ENCODE assay signal across 12 cellular contexts in genomic region chr2:70984228-70984575, GRCh38. TPM values are rescaled to one million over a fixed set of nuclear protein-coding genes. Genes with fewer than 3 reads are reported as not detected.
DNase-seq lines count a peak whose midpoint lies in the region; ATAC-seq and TF ChIP-seq lines count a peak whose summit lies in the region.
"Had no signal": no experiment of that assay in that cellular context is flagged by ENCODE, and none has a peak within 500 bp of the region (broad histone marks: within the 10 kb centered on the region; RNA-seq: fewer than 3 reads in every experiment).

No MANE protein-coding gene starts in this region.

- H4K20me1 ChIP-seq in Karpas-422 (ENCODE audit: insufficient read depth, low read depth, low read length) (no peaks in the 10 kb centered on the region), osteoblast (ENCODE audit: insufficient read depth, low read length) (peaks cover 4% of the 10 kb centered on the region), hepatocyte (ENCODE audit: insufficient read depth, poor library complexity, severe bottlenecking) (no peaks in the 10 kb centered on the region)

- H3K27me3 Mint-ChIP-seq in activated CD8-positive, alpha-beta T cell treated with anti-CD3 and anti-CD28 coated beads, Interleukin-2, amount 10 ng/mL, durations not matched to agents 7 days and 5 days (ENCODE audit: low read depth), result no peaks in the 10 kb centered on the region
- no peaks in the 10 kb centered on the region for H3K27me3 Mint-ChIP-seq in activated CD8-positive, alpha-beta T cell treated with anti-CD3 and anti-CD28 coated beads for 36 hours
- no peaks in the 10 kb centered on the region for H3K27me3 Mint-ChIP-seq in central memory CD8-positive, alpha-beta T cell
- H3K27me3 Mint-ChIP-seq: IgD-negative memory B cell had no signal

- intact Hi-C loops in activated CD8-positive, alpha-beta T cell treated with anti-CD3 and anti-CD28 coated beads for 36 hours (cut with micrococcal nuclease), result no loop called here

- H3K27me3 ChIP-seq in Karpas-422 (ENCODE audit: low read length) (no peaks in the 10 kb centered on the region), osteoblast (ENCODE audit: insufficient read depth, low read length) (no peaks in the 10 kb centered on the region), hepatocyte (no peaks in the 10 kb centered on the region)

- H3K27ac ChIP-seq in Karpas-422 (ENCODE audit: low read length), result no peak overlapping the region
- H3K27ac ChIP-seq in osteoblast (ENCODE audit: low read depth, low read length), result no peak overlapping the region
- no peak overlapping the region for H3K27ac ChIP-seq in hepatocyte
- H3K27ac ChIP-seq: A549, PC-9 had no signal

- TF ChIP-seq CTCF in activated CD8-positive, alpha-beta T cell treated with anti-CD3 and anti-CD28 coated beads for 36 hours (IDR thresholded peaks at IDR 0.05), result no peak
- TF ChIP-seq CTCF in osteoblast (IDR thresholded peaks at IDR 0.05; ENCODE audit: extremely low read depth, low read depth, low read length), result no peak
- TF ChIP-seq CTCF in hepatocyte (IDR thresholded peaks at IDR 0.05; ENCODE audit: poor library complexity), result no peak

- H3K4me2 ChIP-seq in Karpas-422 (ENCODE audit: low read depth, low read length, poor library complexity, severe bottlenecking) (no peak overlapping the region), osteoblast (ENCODE audit: insufficient read depth, low read length) (no peak overlapping the region), hepatocyte (no peak overlapping the region)
- H3K4me2 ChIP-seq: A549, PC-9 had no signal

- no peaks in the 10 kb centered on the region for H3K9me3 Mint-ChIP-seq in activated CD8-positive, alpha-beta T cell treated with anti-CD3 and anti-CD28 coated beads, Interleukin-2, amount 10 ng/mL, durations not matched to agents 7 days and 5 days (ENCODE audit: insufficient read depth)
- no peaks in the 10 kb centered on the region for H3K9me3 Mint-ChIP-seq in activated CD8-positive, alpha-beta T cell treated with anti-CD3 and anti-CD28 coated beads for 36 hours
- no peaks in the 10 kb centered on the region for H3K9me3 Mint-ChIP-seq in central memory CD8-positive, alpha-beta T cell
- H3K9me3 Mint-ChIP-seq: IgD-negative memory B cell had no signal

- CTCF ChIA-PET in activated CD8-positive, alpha-beta T cell treated with anti-CD3 and anti-CD28 coated beads, Interleukin-2, amount 10 ng/mL, durations not matched to agents 7 days and 5 days (lab: Charles Lee), result interaction anchor here (0.7 to 5.4 kb wide), 25 partner anchors 9 to 304 kb away, joined by 3 to 60 read pairs (median 4); partner anchors contain the start of genes NAGK and TEX261
- CTCF ChIA-PET in activated CD8-positive, alpha-beta T cell treated with anti-CD3 and anti-CD28 coated beads for 36 hours (lab: Charles Lee), result interaction anchor here (0.8 to 6.0 kb wide), 12 partner anchors 9 to 126 kb away, joined by 3 to 60 read pairs (median 6); no protein-coding TSS in a partner anchor

- DNase-seq in activated CD8-positive, alpha-beta T cell treated with anti-CD3 and anti-CD28 coated beads, Interleukin-2, amount 10 ng/mL, durations not matched to agents 7 days and 5 days, result no peak
- no peak for DNase-seq in activated CD8-positive, alpha-beta T cell treated with anti-CD3 and anti-CD28 coated beads for 36 hours
- DNase-seq in Karpas-422, result no peak
- no peak for DNase-seq in central memory CD8-positive, alpha-beta T cell (ENCODE audit: low spot score in 2 of 2)
- peak; percentile 10 for DNase-seq in osteoblast (ENCODE audit: insufficient read length, low spot score, missing footprints)
- DNase-seq in hepatocyte (ENCODE audit: low spot score), result no peak
- DNase-seq in medulla oblongata (ENCODE audit: extremely low spot score), result no peak
- DNase-seq in left lobe of liver (ENCODE audit: low spot score), result no peak
- DNase-seq: NCI-H1105 had no signal

- 100% methylated on average over 3 of the region's 3 CpGs for WGBS in hepatocyte (ENCODE audit: low lambda C conversion rate, missing lambda C conversion rate)

- peak overlapping the region; percentile 61 for H3K27ac Mint-ChIP-seq in activated CD8-positive, alpha-beta T cell treated with anti-CD3 and anti-CD28 coated beads, Interleukin-2, amount 10 ng/mL, durations not matched to agents 7 days and 5 days
- H3K27ac Mint-ChIP-seq in activated CD8-positive, alpha-beta T cell treated with anti-CD3 and anti-CD28 coated beads for 36 hours, result no peak overlapping the region
- no peak overlapping the region for H3K27ac Mint-ChIP-seq in central memory CD8-positive, alpha-beta T cell (ENCODE audit: low read depth)

- H3K79me2 ChIP-seq in Karpas-422 (ENCODE audit: low read length) (no peaks in the 10 kb centered on the region), osteoblast (ENCODE audit: insufficient read depth, low read length) (no peaks in the 10 kb centered on the region), hepatocyte (no peaks in the 10 kb centered on the region)

- no peak for ATAC-seq in activated CD8-positive, alpha-beta T cell treated with anti-CD3 and anti-CD28 coated beads, Interleukin-2, amount 10 ng/mL, durations not matched to agents 7 days and 5 days
- ATAC-seq in activated CD8-positive, alpha-beta T cell treated with anti-CD3 and anti-CD28 coated beads for 36 hours, result no peak
- ATAC-seq in central memory CD8-positive, alpha-beta T cell (replicated peaks; ENCODE audit: extremely low read depth, poor library complexity, severe bottlenecking), result no peak
- no peak for ATAC-seq in left lobe of liver

- POLR2A ChIA-PET in activated CD8-positive, alpha-beta T cell treated with anti-CD3 and anti-CD28 coated beads, Interleukin-2, amount 10 ng/mL, durations not matched to agents 7 days and 5 days (lab: Charles Lee), result interaction anchor here (1.4 kb wide), 1 partner anchor 21 kb away, joined by 3 read pairs; no protein-coding TSS in a partner anchor
- POLR2A ChIA-PET in activated CD8-positive, alpha-beta T cell treated with anti-CD3 and anti-CD28 coated beads for 36 hours (lab: Charles Lee), result interaction anchor here (0.5 to 1.9 kb wide), 4 partner anchors 9 to 147 kb away, joined by 3 to 5 read pairs (median 4); no protein-coding TSS in a partner anchor

- peaks cover 33% of the 10 kb centered on the region for H3K36me3 Mint-ChIP-seq in activated CD8-positive, alpha-beta T cell treated with anti-CD3 and anti-CD28 coated beads, Interleukin-2, amount 10 ng/mL, durations not matched to agents 7 days and 5 days (ENCODE audit: low read depth)
- H3K36me3 Mint-ChIP-seq in activated CD8-positive, alpha-beta T cell treated with anti-CD3 and anti-CD28 coated beads for 36 hours (ENCODE audit: low read depth), result peaks cover 27% of the 10 kb centered on the region
- peaks cover 17% of the 10 kb centered on the region for H3K36me3 Mint-ChIP-seq in central memory CD8-positive, alpha-beta T cell (ENCODE audit: insufficient read depth)

- H3K4me3 Mint-ChIP-seq in activated CD8-positive, alpha-beta T cell treated with anti-CD3 and anti-CD28 coated beads, Interleukin-2, amount 10 ng/mL, durations not matched to agents 7 days and 5 days, result peak overlapping the region; percentile 30
- no peak overlapping the region for H3K4me3 Mint-ChIP-seq in activated CD8-positive, alpha-beta T cell treated with anti-CD3 and anti-CD28 coated beads for 36 hours
- peak overlapping the region; percentile 16 for H3K4me3 Mint-ChIP-seq in central memory CD8-positive, alpha-beta T cell

- H2AFZ ChIP-seq in Karpas-422 (ENCODE audit: low read length) (no peak overlapping the region), osteoblast (ENCODE audit: low read length) (no peak overlapping the region), hepatocyte (no peak overlapping the region)
- H2AFZ ChIP-seq: PC-9 had no signal

- H3K4me1 ChIP-seq in Karpas-422 (ENCODE audit: low read length) (peaks cover 6% of the 10 kb centered on the region; the same call in 1 of the 2 replicates), osteoblast (ENCODE audit: insufficient read depth, low read length) (no peaks in the 10 kb centered on the region), hepatocyte (ENCODE audit: insufficient read depth) (no peaks in the 10 kb centered on the region)
- H3K4me1 ChIP-seq: A549 had no signal

- H3K36me3 ChIP-seq in Karpas-422 (ENCODE audit: insufficient read depth, low read length) (peaks cover 23% of the 10 kb centered on the region), osteoblast (ENCODE audit: insufficient read depth, low read length) (peaks cover 32% of the 10 kb centered on the region), hepatocyte (replicated peaks; ENCODE audit: insufficient read depth, low read depth) (no peaks in the 10 kb centered on the region)

- H3K4me1 Mint-ChIP-seq in activated CD8-positive, alpha-beta T cell treated with anti-CD3 and anti-CD28 coated beads, Interleukin-2, amount 10 ng/mL, durations not matched to agents 7 days and 5 days (ENCODE audit: low read depth), result peaks cover 24% of the 10 kb centered on the region
- peaks cover 10% of the 10 kb centered on the region for H3K4me1 Mint-ChIP-seq in activated CD8-positive, alpha-beta T cell treated with anti-CD3 and anti-CD28 coated beads for 36 hours (ENCODE audit: low read depth)
- H3K4me1 Mint-ChIP-seq in central memory CD8-positive, alpha-beta T cell, result no peaks in the 10 kb centered on the region

- peak overlapping the region; percentile 42; the same call in 1 of the 2 replicates for H3K9ac ChIP-seq in Karpas-422 (ENCODE audit: low read length)

- H3K9me2 ChIP-seq in Karpas-422 (replicated peaks; ENCODE audit: insufficient read depth, low read length), result no peaks in the 10 kb centered on the region
- no peaks in the 10 kb centered on the region for H3K9me2 ChIP-seq in hepatocyte (replicated peaks; ENCODE audit: insufficient read depth)

- H3K9me3 ChIP-seq in Karpas-422 (ENCODE audit: low read length), result no peaks in the 10 kb centered on the region
- no peaks in the 10 kb centered on the region for H3K9me3 ChIP-seq in osteoblast (ENCODE audit: low read depth, low read length)
- H3K9me3 ChIP-seq in hepatocyte (ENCODE audit: low read depth), result no peaks in the 10 kb centered on the region
- H3K9me3 ChIP-seq: A549 had no signal

- no peak overlapping the region for H3K4me3 ChIP-seq in Karpas-422 (ENCODE audit: low read length)
- H3K4me3 ChIP-seq in osteoblast (ENCODE audit: insufficient read depth, low read length), result no peak overlapping the region
- no peak overlapping the region for H3K4me3 ChIP-seq in hepatocyte
- H3K4me3 ChIP-seq: A549, PC-9 had no signal

RNA-seq across cellular contexts. Expression of gene ANKRD53, which starts 5.8 kb away (rescaled TPM):
- not detected for total RNA-seq in activated CD8-positive, alpha-beta T cell treated with anti-CD3 and anti-CD28 coated beads, Interleukin-2, amount 10 ng/mL, durations not matched to agents 7 days and 5 days
- total RNA-seq in activated CD8-positive, alpha-beta T cell treated with anti-CD3 and anti-CD28 coated beads for 36 hours, result not detected
- 0.14 TPM in 1 of 2 replicates, not detected in the other for total RNA-seq in Karpas-422 (2014; rRNA removed; shearing (Covaris generic); ENCODE audit: low replicate concordance)
- total RNA-seq in osteoblast (0.88 and 1.1 TPM in 2 replicates), hepatocyte (0.48 and 0.97 TPM in 2 replicates), left lobe of liver (0.35 TPM)
- polyA plus RNA-seq in hepatocyte, result 3.4 and 4.7 TPM in 2 replicates
- total RNA-seq: PC-9 had no signal
- polyA plus RNA-seq: A549, IgD-negative memory B cell had no signal

RNA-seq across cellular contexts. Expression of gene TEX261, which starts 10.5 kb away (rescaled TPM):
- total RNA-seq in activated CD8-positive, alpha-beta T cell treated with anti-CD3 and anti-CD28 coated beads, Interleukin-2, amount 10 ng/mL, durations not matched to agents 7 days and 5 days, result 10 to 100 TPM; 55.9 to 59.4 TPM
- 10 to 100 TPM; 38.8 to 39.9 TPM for total RNA-seq in activated CD8-positive, alpha-beta T cell treated with anti-CD3 and anti-CD28 coated beads for 36 hours
- total RNA-seq in Karpas-422 (2014; rRNA removed; shearing (Covaris generic); ENCODE audit: low replicate concordance), result 62.8 and 69.2 TPM in 2 replicates
- total RNA-seq in osteoblast, result 30.0 and 36.8 TPM in 2 replicates
- total RNA-seq in hepatocyte, result 62.6 and 81.0 TPM in 2 replicates
- 39.5 and 41.5 TPM in 2 replicates for polyA plus RNA-seq in hepatocyte
- total RNA-seq in left lobe of liver, result 36.4 TPM

RNA-seq across cellular contexts. Expression of gene ATP6V1B1, which starts 48.5 kb away (rescaled TPM):
- not detected for total RNA-seq in activated CD8-positive, alpha-beta T cell treated with anti-CD3 and anti-CD28 coated beads, Interleukin-2, amount 10 ng/mL, durations not matched to agents 7 days and 5 days
- total RNA-seq in activated CD8-positive, alpha-beta T cell treated with anti-CD3 and anti-CD28 coated beads for 36 hours, result not detected
- total RNA-seq in Karpas-422 (2014; rRNA removed; shearing (Covaris generic); ENCODE audit: low replicate concordance), result not detected in 2 replicates
- total RNA-seq in osteoblast (0.88 and 2.5 TPM in 2 replicates), hepatocyte (0.84 and 1.7 TPM in 2 replicates), left lobe of liver (not detected)
- polyA plus RNA-seq in hepatocyte, result 2.9 and 4.0 TPM in 2 replicates
- polyA plus RNA-seq: IgD-negative memory B cell had no signal
